Comparison of ENCODE assay signal across 8 cellular contexts in genomic region chr22:40176921-40177737, GRCh38. TPM values are rescaled to one million over a fixed set of nuclear protein-coding genes. Genes with fewer than 3 reads are reported as not detected.
DNase-seq lines count a peak whose midpoint lies in the region; ATAC-seq and TF ChIP-seq lines count a peak whose summit lies in the region.

No MANE protein-coding gene starts in this region.

- peak overlapping the region; percentile 93 for H3K27ac Mint-ChIP-seq in activated naive CD4-positive, alpha-beta T cell treated with anti-CD3 and anti-CD28 coated beads, Interleukin-2, amount 50 U/mL, for 24 hours

- DNase-seq in AG04449 (ENCODE audit: low read depth, low spot score), result no peak
- peak; percentile 64 for DNase-seq in HCEC 1CT
- DNase-seq in SHP77 (lab: John Stamatoyannopoulos, UW), result peak; percentile 39 to 55
- DNase-seq in left ventricle myocardium superior, result no peak
- no peak for DNase-seq in skeletal muscle cell (ENCODE audit: low read depth)
- DNase-seq in NCI-H1092 treated with DMSO at 0.1 percent for 48 hours (lab: John Stamatoyannopoulos, UW), result no peak
- no peak for DNase-seq in SKM-1 treated with dmso at 0.1 percent for 144 hours (lab: John Stamatoyannopoulos, UW; ENCODE audit: unreplicated experiment)

- POLR2A ChIA-PET in AG04449 (lab: Yijun Ruan, JAX), result interaction anchor here (0.6 to 2.9 kb wide), 7 partner anchors 13 to 506 kb away, joined by 3 to 14 read pairs (median 4); no protein-coding TSS in a partner anchor

- peak overlapping the region; percentile 89 for H3K4me3 Mint-ChIP-seq in activated naive CD4-positive, alpha-beta T cell treated with anti-CD3 and anti-CD28 coated beads, Interleukin-2, amount 50 U/mL, for 24 hours

- TF ChIP-seq CTCF in AG04449 (IDR thresholded peaks at IDR 0.05; ENCODE audit: insufficient read depth, low read length, missing control alignments), result no peak

- peak; percentile 34 for ATAC-seq in left ventricle myocardium superior

- H3K4me3 ChIP-seq in AG04449 (ENCODE audit: low read depth, low read length) (peak overlapping the region; percentile 53), skeletal muscle cell (ENCODE audit: low read depth, low read length) (peak overlapping the region; percentile 73)

- intact Hi-C loops in left ventricle myocardium superior (cut with micrococcal nuclease), result no loop called here

- no peaks in the 10 kb centered on the region for H3K27me3 Mint-ChIP-seq in activated naive CD4-positive, alpha-beta T cell treated with anti-CD3 and anti-CD28 coated beads, Interleukin-2, amount 50 U/mL, for 24 hours

- CTCF ChIA-PET in AG04449 (lab: Yijun Ruan, JAX), result interaction anchor here (0.9 to 1.6 kb wide), 3 partner anchors 15 to 171 kb away, joined by 3 to 10 read pairs (median 6); no protein-coding TSS in a partner anchor

- peaks cover 62% of the 10 kb centered on the region for H3K4me1 Mint-ChIP-seq in activated naive CD4-positive, alpha-beta T cell treated with anti-CD3 and anti-CD28 coated beads, Interleukin-2, amount 50 U/mL, for 24 hours

- H3K9me3 Mint-ChIP-seq in activated naive CD4-positive, alpha-beta T cell treated with anti-CD3 and anti-CD28 coated beads, Interleukin-2, amount 50 U/mL, for 24 hours, result no peaks in the 10 kb centered on the region

- H3K36me3 Mint-ChIP-seq in activated naive CD4-positive, alpha-beta T cell treated with anti-CD3 and anti-CD28 coated beads, Interleukin-2, amount 50 U/mL, for 24 hours, result no peaks in the 10 kb centered on the region

RNA-seq across cellular contexts. Expression of gene TNRC6B, which starts 0.6 kb away (rescaled TPM):
- total RNA-seq in left ventricle myocardium superior, result 49.3 TPM

Comparison
In these comparisons a context has a peak if more than half of its experiments do, and no peak if none do; other contexts are left out.
1. DNase-seq: peak in HCEC 1CT (single experiment) and SHP77 (2 of 2); none in AG04449 (single experiment), left ventricle myocardium superior (single experiment), skeletal muscle cell (single experiment), NCI-H1092 treated with DMSO at 0.1 percent for 48 hours (single experiment) and SKM-1 treated with dmso at 0.1 percent for 144 hours (single experiment).